27 cellular contexts compared by ENCODE assay signal in genomic region chr1:232558974-232559373, GRCh38.
DNase-seq lines count a peak whose midpoint lies in the region; TF ChIP-seq lines count a peak whose summit lies in the region.
"Had no signal": no experiment of that assay in that cellular context is flagged by ENCODE, and none has a peak within 500 bp of the region (broad histone marks: within the 10 kb centered on the region; RNA-seq: fewer than 3 reads in every experiment).

No MANE protein-coding gene starts in this region.

- H3K27ac ChIP-seq in osteoblast (ENCODE audit: low read depth, low read length) = no peak overlapping the region
- H3K27ac ChIP-seq: 22Rv1, KMS-11, Peyer's patch, SJCRH30, spleen, thyroid gland, VCaP had no signal

- H3K36me3 ChIP-seq in NT2/D1 (ENCODE audit: insufficient read depth, insufficient read length, low read length) (peaks cover 6% of the 10 kb centered on the region), osteoblast (ENCODE audit: insufficient read depth, low read length) (no peaks in the 10 kb centered on the region)
- H3K36me3 ChIP-seq: Peyer's patch, SJCRH30, spleen, thyroid gland had no signal

- H3K4me3 ChIP-seq in NT2/D1 (ENCODE audit: insufficient read length, low read depth) (no peak overlapping the region), osteoblast (ENCODE audit: insufficient read depth, low read length) (no peak overlapping the region)
- H3K4me3 ChIP-seq: Peyer's patch, SJCRH30, spleen, thyroid gland had no signal

- H3K27me3 Mint-ChIP-seq in endothelial cell (ENCODE audit: unreplicated experiment) (peaks cover 5% of the 10 kb centered on the region), type B pancreatic cell (no peaks in the 10 kb centered on the region)

- no peaks in the 10 kb centered on the region for H3K9me3 Mint-ChIP-seq in endothelial cell (ENCODE audit: unreplicated experiment)
- no peaks in the 10 kb centered on the region for H3K9me3 Mint-ChIP-seq in type B pancreatic cell
- H3K9me3 Mint-ChIP-seq: activated naive CD4-positive, alpha-beta T cell treated with anti-CD3 and anti-CD28 coated beads, Interleukin-2, amount 50 U/mL, for 72 hours had no signal

- no peaks in the 10 kb centered on the region for H3K79me2 ChIP-seq in osteoblast (ENCODE audit: insufficient read depth, low read length)

- H3K36me3 Mint-ChIP-seq in endothelial cell (ENCODE audit: low read depth, unreplicated experiment) = peaks cover 19% of the 10 kb centered on the region
- no peaks in the 10 kb centered on the region for H3K36me3 Mint-ChIP-seq in type B pancreatic cell
- H3K36me3 Mint-ChIP-seq: activated naive CD4-positive, alpha-beta T cell treated with anti-CD3 and anti-CD28 coated beads, Interleukin-2, amount 50 U/mL, for 72 hours had no signal

- no peak overlapping the region for H2AFZ ChIP-seq in osteoblast (ENCODE audit: low read length)

- peak overlapping the region; percentile 97 for H3K27ac Mint-ChIP-seq in endothelial cell (ENCODE audit: unreplicated experiment)
- no peak overlapping the region for H3K27ac Mint-ChIP-seq in type B pancreatic cell
- H3K27ac Mint-ChIP-seq: activated naive CD4-positive, alpha-beta T cell treated with anti-CD3 and anti-CD28 coated beads, Interleukin-2, amount 50 U/mL, for 72 hours; T-helper 17 cell had no signal

- H3K4me1 ChIP-seq in NT2/D1 (ENCODE audit: insufficient read depth, insufficient read length) (no peaks in the 10 kb centered on the region), osteoblast (ENCODE audit: insufficient read depth, low read length) (peaks cover 8% of the 10 kb centered on the region)

- H3K4me3 Mint-ChIP-seq in endothelial cell (ENCODE audit: unreplicated experiment) (peak overlapping the region; percentile 35), type B pancreatic cell (peak overlapping the region; percentile 20)
- H3K4me3 Mint-ChIP-seq: T-helper 17 cell had no signal

- H3K9me3 ChIP-seq in NT2/D1 (ENCODE audit: insufficient read depth, low read length) = no peaks in the 10 kb centered on the region
- H3K9me3 ChIP-seq in osteoblast (ENCODE audit: low read depth, low read length) = no peaks in the 10 kb centered on the region
- H3K9me3 ChIP-seq: Peyer's patch, SJCRH30, spleen, thyroid gland had no signal

- H3K4me1 Mint-ChIP-seq in endothelial cell (ENCODE audit: unreplicated experiment) (peaks cover 94% of the 10 kb centered on the region), type B pancreatic cell (ENCODE audit: unreplicated experiment) (peaks cover 72% of the 10 kb centered on the region)

- H3K27me3 ChIP-seq in NT2/D1 (ENCODE audit: insufficient read depth, insufficient read length) (no peaks in the 10 kb centered on the region), osteoblast (ENCODE audit: insufficient read depth, low read length) (no peaks in the 10 kb centered on the region)
- H3K27me3 ChIP-seq: Peyer's patch, SJCRH30, spleen, thyroid gland had no signal

- DNase-seq in NCI-H1417 (lab: John Stamatoyannopoulos, UW) = peak in 2 of 3 experiments; percentile 8 to 44
- no peak for DNase-seq in NCI-H1417 treated with DMSO at 0.1 percent for 48 hours (lab: John Stamatoyannopoulos, UW)
- peak; percentile 75 for DNase-seq in NT2/D1 (ENCODE audit: low read depth, low spot score)
- peak; percentile 26 for DNase-seq in endothelial cell (ENCODE audit: low spot score)
- no peak for DNase-seq in type B pancreatic cell (ENCODE audit: extremely low spot score, unreplicated experiment)
- DNase-seq in osteoblast (ENCODE audit: insufficient read length, low spot score, missing footprints) = no peak
- DNase-seq in NCI-H526 treated with DMSO at 0.1 percent for 48 hours (lab: John Stamatoyannopoulos, UW) = no peak
- no peak for DNase-seq in activated gamma-delta T cell (lab: John Stamatoyannopoulos, UW)
- DNase-seq: activated CD4-positive, alpha-beta T cell treated with anti-CD3 and anti-CD28 coated beads, Interleukin-2, amount 50 U/mL, for 1 hour; aorta; DMS79; effector CD8-positive, alpha-beta T cell; mammary epithelial cell; NCI-H2029 treated with DMSO at 0.1 percent for 48 hours; NCI-H345; occipital lobe; Peyer's patch; SJCRH30; spleen; stimulated activated CD4-positive, alpha-beta T cell treated with anti-CD3 and anti-CD28 coated beads, Interleukin-4, amount 100 ng/mL, for 1 hour; stimulated activated naive CD4-positive, alpha-beta T cell treated with Interleukin-2 at 50 U/mL for 16 hours; T-helper 17 cell; thyroid gland had no signal

- TF ChIP-seq CTCF in endothelial cell (IDR thresholded peaks at IDR 0.05; ENCODE audit: unreplicated experiment) (no peak), type B pancreatic cell (conservative IDR thresholded peaks at IDR 0.05) (no peak), osteoblast (IDR thresholded peaks at IDR 0.05; ENCODE audit: extremely low read depth, low read depth, low read length) (no peak)

- H3K4me2 ChIP-seq in osteoblast (ENCODE audit: insufficient read depth, low read length) = no peak overlapping the region
- H3K4me2 ChIP-seq: KMS-11 had no signal

- H4K20me1 ChIP-seq in osteoblast (ENCODE audit: insufficient read depth, low read length) = no peaks in the 10 kb centered on the region

- H3K9ac ChIP-seq in NT2/D1 (ENCODE audit: insufficient read length, low read depth) = no peak overlapping the region
- H3K9ac ChIP-seq: KMS-11 had no signal

Comparison
In these comparisons a context has a peak if more than half of its experiments do, and no peak if none do; other contexts are left out.
1. DNase-seq: peak in NCI-H1417 (2 of 3), NT2/D1 (single experiment) and endothelial cell (single experiment); none in NCI-H1417 treated with DMSO at 0.1 percent for 48 hours (single experiment), type B pancreatic cell (single experiment), osteoblast (single experiment), NCI-H526 treated with DMSO at 0.1 percent for 48 hours (single experiment) and activated gamma-delta T cell (single experiment).